In the genomic region with DNA sequence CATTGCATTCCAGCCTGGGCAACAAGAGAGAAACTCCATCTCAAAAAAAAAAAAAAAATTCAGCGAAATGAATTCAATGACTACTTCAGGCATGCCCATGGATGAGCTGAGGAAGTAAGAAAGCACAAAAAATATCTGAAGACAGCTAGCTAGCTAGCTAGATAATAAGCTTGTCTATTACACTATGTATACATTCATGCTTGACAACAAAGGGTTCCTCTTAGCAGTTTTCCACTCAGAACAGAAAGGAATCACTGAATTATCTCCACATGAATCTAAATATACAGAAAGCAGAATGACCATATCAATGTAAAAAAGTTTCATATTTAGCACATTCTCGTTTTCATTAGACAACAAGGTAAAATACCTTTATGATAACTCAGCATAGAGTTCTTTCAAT, we compare ENCODE assay signal across 26 cellular contexts.
"Had no signal": no experiment of that assay in that cellular context is flagged by ENCODE, and none has a peak within 500 bp of the region (broad histone marks: within the 10 kb centered on the region; RNA-seq: fewer than 3 reads in every experiment).

No MANE protein-coding gene starts in this region.

- DNase-seq: activated B cell treated with CpG ODN at 0.5 μM for 24 hours; activated CD4-positive, alpha-beta T cell treated with anti-CD3 and anti-CD28 coated beads for 48 hours; activated CD4-positive, CD25-positive, alpha-beta regulatory T cell treated with anti-CD3 and anti-CD28 coated beads, Interleukin-2, amount 50 U/mL, for 72 hours; activated CD8-positive, alpha-beta T cell treated with anti-CD3 and anti-CD28 coated beads, Interleukin-2, amount 10 ng/mL, durations not matched to agents 7 days and 5 days; activated gamma-delta T cell; activated naive CD4-positive, alpha-beta T cell treated with Interleukin-2 at 50 U/mL for 16 hours; activated naive CD8-positive, alpha-beta T cell treated with anti-CD3 and anti-CD28 coated beads, Interleukin-2, amount 10 ng/mL, durations not matched to agents 7 days and 5 days; amygdala; NCI-H1092 treated with DMSO at 0.1 percent for 48 hours; NCI-H1417; NCI-H146; NCI-H187; NCI-H2029 treated with DMSO at 0.1 percent for 48 hours; NCI-H2107; NCI-H2171; NCI-H510A; NCI-H526; NCI-H748 treated with DMSO at 0.1 percent for 48 hours; NK-92 treated with Interleukin-12 subunit alpha and Interleukin-12 subunit beta, amount 100 ng/mL, for 24 hours; Right ventricle myocardium superior; T1000 had no signal

- H3K9me3 Mint-ChIP-seq: activated B cell treated with CpG ODN at 0.5 μM for 24 hours; activated naive CD4-positive, alpha-beta T cell treated with anti-CD3 and anti-CD28 coated beads, Interleukin-2, amount 50 U/mL, for 24 hours; activated naive CD8-positive, alpha-beta T cell treated with anti-CD3 and anti-CD28 coated beads, Interleukin-2, amount 10 ng/mL, durations not matched to agents 7 days and 5 days; activated T-helper 2 cell treated with anti-CD3 and anti-CD28 coated beads, Interferon-gamma antibody, Interleukin-2, Interleukin-4, amounts not matched to agents 10 μg/mL and 5 μg/mL and 100 μg/mL, durations not matched to agents 14 hours and 24 hours and 36 hours had no signal

- ATAC-seq: activated CD8-positive, alpha-beta T cell treated with anti-CD3 and anti-CD28 coated beads, Interleukin-2, amount 10 ng/mL, durations not matched to agents 7 days and 5 days had no signal

- H3K27ac Mint-ChIP-seq: activated B cell treated with CpG ODN at 0.5 μM for 24 hours; activated naive CD8-positive, alpha-beta T cell treated with anti-CD3 and anti-CD28 coated beads, Interleukin-2, amount 10 ng/mL, durations not matched to agents 7 days and 5 days; activated T-helper 2 cell treated with anti-CD3 and anti-CD28 coated beads, Interferon-gamma antibody, Interleukin-2, Interleukin-4, amounts not matched to agents 10 μg/mL and 5 μg/mL and 100 μg/mL, durations not matched to agents 14 hours and 24 hours and 36 hours had no signal

- H3K4me1 Mint-ChIP-seq: activated B cell treated with CpG ODN at 0.5 μM for 24 hours; activated naive CD4-positive, alpha-beta T cell treated with anti-CD3 and anti-CD28 coated beads, Interleukin-2, amount 50 U/mL, for 24 hours; activated naive CD8-positive, alpha-beta T cell treated with anti-CD3 and anti-CD28 coated beads, Interleukin-2, amount 10 ng/mL, durations not matched to agents 7 days and 5 days had no signal

- H3K27ac ChIP-seq: ascending aorta, cardiac muscle cell, VCaP had no signal

- H3K4me1 ChIP-seq: ascending aorta had no signal

- H3K9me3 ChIP-seq: ascending aorta had no signal

- H3K27me3 ChIP-seq: ascending aorta, cardiac muscle cell had no signal

- H3K4me3 Mint-ChIP-seq: activated B cell treated with CpG ODN at 0.5 μM for 24 hours; activated CD8-positive, alpha-beta T cell treated with anti-CD3 and anti-CD28 coated beads, Interleukin-2, amount 10 ng/mL, durations not matched to agents 7 days and 5 days; activated naive CD4-positive, alpha-beta T cell treated with anti-CD3 and anti-CD28 coated beads, Interleukin-2, amount 50 U/mL, for 24 hours; activated naive CD8-positive, alpha-beta T cell treated with anti-CD3 and anti-CD28 coated beads, Interleukin-2, amount 10 ng/mL, durations not matched to agents 7 days and 5 days had no signal

- H3K27me3 Mint-ChIP-seq: activated B cell treated with CpG ODN at 0.5 μM for 24 hours; activated naive CD4-positive, alpha-beta T cell treated with anti-CD3 and anti-CD28 coated beads, Interleukin-2, amount 50 U/mL, for 24 hours; activated naive CD8-positive, alpha-beta T cell treated with anti-CD3 and anti-CD28 coated beads, Interleukin-2, amount 10 ng/mL, durations not matched to agents 7 days and 5 days had no signal

- H3K4me3 ChIP-seq: ascending aorta, cardiac muscle cell had no signal
